9 cellular contexts compared by ENCODE assay signal in the genomic region with DNA sequence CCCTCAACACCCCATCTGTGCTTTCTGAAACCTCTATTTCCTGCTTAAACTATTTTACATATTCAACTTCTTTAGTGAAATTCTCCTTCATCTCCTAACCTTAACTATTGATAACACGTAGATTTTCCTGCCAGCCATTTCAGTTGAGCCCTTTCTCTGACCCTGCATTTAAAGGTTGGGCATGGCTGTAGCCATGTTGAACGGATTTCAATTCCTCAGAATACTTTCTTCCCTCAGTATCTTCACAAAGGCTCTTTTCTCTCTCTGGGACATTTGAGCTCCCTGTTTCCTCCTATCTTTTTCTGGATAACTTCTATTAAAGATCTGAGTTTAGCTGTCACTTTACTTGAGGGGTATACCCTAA. TPM values are rescaled to one million over a fixed set of nuclear protein-coding genes. Genes with fewer than 3 reads are reported as not detected.
DNase-seq lines count a peak whose midpoint lies in the region; ATAC-seq, FAIRE-seq and TF ChIP-seq lines count a peak whose summit lies in the region.
"Had no signal": no experiment of that assay in that cellular context is flagged by ENCODE, and none has a peak within 500 bp of the region (broad histone marks: within the 10 kb centered on the region; RNA-seq: fewer than 3 reads in every experiment).

No MANE protein-coding gene starts in this region.

- no peak for FAIRE-seq in K562 (lab: Jason Lieb, UNC)

- TF ChIP-seq POLR2A in K562 (conservative IDR thresholded peaks at IDR 0.05) = no peak
- no peak for TF ChIP-seq POLR2A in GM18505 (IDR thresholded peaks at IDR 0.05; ENCODE audit: borderline replicate concordance, extremely low read depth, insufficient read depth, insufficient read length)

- peak overlapping the region in 2 of 10 donors; percentile 91 to 93 for H3K27ac ChIP-seq in heart right ventricle
- H3K27ac ChIP-seq in K562 (ENCODE audit: extremely low read depth, low read depth, low read length) = peak overlapping the region; percentile 84
- H3K27ac ChIP-seq in mesodermal cell (ENCODE audit: low read depth, low read length, severe bottlenecking) = no peak overlapping the region
- H3K27ac ChIP-seq in aorta (ENCODE audit: low read depth in 1 of 2, low read length in 2 of 2) = no peak overlapping the region

- intact Hi-C loops in heart right ventricle (cut with DNase I) (loop anchor here in 9 of 10 donors (2.0 to 10.0 kb wide), 8 partner anchors 45 to 200 kb away; partner anchors contain the start of genes GXYLT1 (in 4 of the 9) and YAF2 (in 4 of the 9)), cardiac septum (cut with DNase I) (loop anchor here (5.0 to 10.0 kb wide), 2 partner anchors 92 to 185 kb away; partner anchors contain the start of genes GXYLT1 and YAF2), K562 (cut with micrococcal nuclease) (loop anchor here (2.0 to 5.0 kb wide), 3 partner anchors 88 to 290 kb away; partner anchors contain the start of genes GXYLT1 and YAF2), aorta (cut with DNase I) (loop anchor here (5.0 kb wide), 3 partner anchors 90 to 195 kb away; partner anchors contain the start of genes YAF2 (in 2 of the 2) and GXYLT1 (in 1 of the 2))

- peaks cover 9% of the 10 kb centered on the region; the same call in 1 of the 2 replicates for H4K20me1 ChIP-seq in K562 (replicated peaks; ENCODE audit: control insufficient read depth, insufficient read depth, low read length)

- TF ChIP-seq EP300 in K562 (IDR thresholded peaks at IDR 0.05; ENCODE audit: low read length) = no peak

- H3K4me3 ChIP-seq in heart right ventricle (peak overlapping the region; percentile 60 to 94 (median 74)), K562 (peak overlapping the region; percentile 78), mesodermal cell (ENCODE audit: extremely low read depth, insufficient read depth, low read length, poor library complexity, severe bottlenecking) (peak overlapping the region; percentile 87), aorta (ENCODE audit: low read length in 2 of 2) (peak overlapping the region; percentile 82 to 97)

- 60 to 65% methylated on average over 2 of the region's 2 CpGs for WGBS in heart right ventricle, 2 donors
- WGBS in K562 (ENCODE audit: insufficient coverage, low coverage, missing lambda C conversion rate) = 5% methylated on average over 2 of the region's 2 CpGs
- WGBS in mesodermal cell (ENCODE audit: insufficient coverage in 2 of 2), 2 experiments = 70 to 76% methylated on average over 2 of the region's 2 CpGs
- 42 to 46% methylated on average over 2 of the region's 2 CpGs for WGBS in aorta, 2 donors

- H3K36me3 ChIP-seq in heart right ventricle (peaks cover 0 to 16% (median 4%) of the 10 kb centered on the region in 9 donors), K562 (ENCODE audit: control insufficient read depth, insufficient read depth, low read length) (peaks cover 25% of the 10 kb centered on the region), mesodermal cell (ENCODE audit: control insufficient read depth, insufficient read depth, low read length) (peaks cover 4% of the 10 kb centered on the region), aorta (ENCODE audit: control insufficient read depth in 1 of 2, insufficient read depth in 2 of 2, low read length in 1 of 2) (peaks cover 0 to 3% of the 10 kb centered on the region in 2 donors)
- H3K36me3 ChIP-seq: left lung had no signal

- H3K27me3 ChIP-seq in heart right ventricle (no peaks in the 10 kb centered on the region), K562 (ENCODE audit: control insufficient read depth in 2 of 2, insufficient read depth in 2 of 2, low read length in 2 of 2) (no peaks in the 10 kb centered on the region), aorta (ENCODE audit: control insufficient read depth in 1 of 2, insufficient read depth in 2 of 2, low read length in 1 of 2) (no peaks in the 10 kb centered on the region)
- H3K27me3 ChIP-seq: left lung had no signal

- H3K9ac ChIP-seq in K562 (ENCODE audit: insufficient read depth in 1 of 2, low read depth in 2 of 2, low read length in 2 of 2) = peak overlapping the region; percentile 89 to 90; a peak in 3 of 4 replicates

- POLR2A ChIA-PET in K562 (lab: Yijun Ruan, JAX) = interaction anchor here (1.3 to 2.2 kb wide), 2 partner anchors 9 to 18 kb away, joined by 4 to 8 read pairs; no protein-coding TSS in a partner anchor

- no peak for DNase-seq in heart right ventricle
- DNase-seq in cardiac septum (ENCODE audit: low spot score) = no peak
- no peak for DNase-seq in K562 (ENCODE audit: extremely low read depth in 1 of 4, low spot score in 3 of 4)
- DNase-seq in aorta = no peak
- DNase-seq in stimulated activated CD4-positive, alpha-beta T cell treated with anti-CD3 and anti-CD28 coated beads, Interleukin-4, amount 100 ng/mL, for 4 hours = no peak
- DNase-seq in NCI-H2081 treated with DMSO at 0.1 percent for 48 hours (lab: John Stamatoyannopoulos, UW) = no peak
- DNase-seq: left lung had no signal

- H3K4me1 ChIP-seq in heart right ventricle (peaks cover 3 to 42% (median 22%) of the 10 kb centered on the region in 9 donors), K562 (replicated peaks in 1 of 2; ENCODE audit: control insufficient read depth in 2 of 2, insufficient read depth in 2 of 2, low read length in 2 of 2) (peaks cover 9 to 10% of the 10 kb centered on the region in 2 experiments), mesodermal cell (ENCODE audit: control insufficient read depth, insufficient read depth, low read length, poor library complexity, severe bottlenecking) (peaks cover 11% of the 10 kb centered on the region), aorta (ENCODE audit: control insufficient read depth in 1 of 2, insufficient read depth in 2 of 2, low read length in 2 of 2) (peaks cover 6 to 7% of the 10 kb centered on the region in 2 donors)

- peaks cover 75% of the 10 kb centered on the region for H3K79me2 ChIP-seq in K562 (ENCODE audit: control insufficient read depth, insufficient read depth, low read length)

- CTCF ChIA-PET in K562 (lab: Yijun Ruan, JAX; ENCODE audit: low intra/inter-chr PET ratio) = no interaction called here

- in situ Hi-C loops in K562 (cut with MboI) = loop anchor here (5.0 kb wide), 1 partner anchor 195 kb away; no protein-coding TSS in a partner anchor

- H2AFZ ChIP-seq in K562 (ENCODE audit: low read depth, low read length) = no peak overlapping the region

- no peaks in the 10 kb centered on the region for H3K9me1 ChIP-seq in K562 (ENCODE audit: control insufficient read depth, insufficient read depth, low read length)

- TF ChIP-seq CTCF in heart right ventricle (IDR thresholded peaks at IDR 0.05) = no peak
- TF ChIP-seq CTCF in K562 (IDR thresholded peaks at IDR 0.05 in 2 of 3, conservative IDR thresholded peaks at IDR 0.05 in 1 of 3; ENCODE audit: insufficient read depth in 2 of 3, low read depth in 1 of 3, low read length in 3 of 3) = no peak

- TF ChIP-seq RAD21 in K562 (CRISPR knock-in tag; conservative IDR thresholded peaks at IDR 0.05 in 1 of 2, IDR thresholded peaks at IDR 0.05 in 1 of 2) = no peak

- ATAC-seq in heart right ventricle (no peak), K562 (no peak), aorta (ENCODE audit: low FRiP score) (no peak), GM18505 (IDR thresholded peaks at IDR 0.05; ENCODE audit: unreplicated experiment) (no peak)

- no TSS peak for BruUV-seq in K562 (replicated peaks; lab: Mats Ljungman, UMichigan)

- peak overlapping the region; percentile 90 for H3K4me2 ChIP-seq in K562 (ENCODE audit: insufficient read depth, low read length)

- H3K9me3 ChIP-seq in heart right ventricle (no peaks in the 10 kb centered on the region), K562 (replicated peaks; ENCODE audit: control insufficient read depth, insufficient read depth, low read depth, low read length) (no peaks in the 10 kb centered on the region), mesodermal cell (ENCODE audit: control insufficient read depth, low read length) (no peaks in the 10 kb centered on the region), aorta (ENCODE audit: control insufficient read depth, low read length) (no peaks in the 10 kb centered on the region)
- H3K9me3 ChIP-seq: left lung had no signal

RNA-seq across cellular contexts. Expression of gene PPHLN1, which starts 1.2 kb away (rescaled TPM):
- total RNA-seq in heart right ventricle = 10 to 100 TPM; 28.2 to 41.8 (median 34.8) TPM
- polyA plus RNA-seq in heart right ventricle = 10 to 100 TPM; 15.4 to 25.8 TPM
- total RNA-seq in cardiac septum = 33.7 TPM
- 57.8 and 125 TPM in 2 replicates for total RNA-seq in K562 (2011; cell fraction: chromatin; rRNA removed; ENCODE audit: low replicate concordance)
- 36.4 and 41.7 TPM in 2 replicates for total RNA-seq in K562 (2011; cell fraction: nucleolus; rRNA removed)
- 71.3 and 122 TPM in 2 replicates for total RNA-seq in K562 (2011; cell fraction: nucleoplasm; rRNA removed)
- total RNA-seq in K562 (2014; rRNA removed) = 71.0 and 85.8 TPM in 2 replicates
- total RNA-seq in K562 (2014; rRNA removed; fragmentation: Illumina TruSeq; extraction: Trizol) = 93.2 and 111 TPM in 2 replicates
- 78.3 and 88.7 TPM in 2 replicates for total RNA-seq in K562 (2015; rRNA removed; fragmentation: Illumina TruSeq; extraction: Trizol)
- 64.2 and 66.3 TPM in 2 replicates for total RNA-seq in K562 (2021)
- polyA plus RNA-seq in K562 (2011; rRNA removed) = 91.7 and 112 TPM in 2 replicates
- polyA plus RNA-seq in K562 (2011; cell fraction: cytosol; rRNA removed) = 22.8 and 42.0 TPM in 2 replicates
- polyA plus RNA-seq in K562 (2011; cell fraction: nucleus; rRNA removed) = 104 and 117 TPM in 2 replicates
- polyA plus RNA-seq in K562 (2012) = 48.3 and 66.5 TPM in 2 replicates
- polyA plus RNA-seq in K562 (2014; fragmentation: Illumina TruSeq; extraction: Trizol) = 92.0 and 93.6 TPM in 2 replicates
- 100 to 1,000 TPM; 105 to 112 TPM for polyA plus RNA-seq in K562 (2014; fragmentation: Nextera tagmentation; extraction: Ambion mirVana)
- polyA plus RNA-seq in K562 (2014; rRNA removed) = 85.4 and 97.7 TPM in 2 replicates
- 98.5 and 105 TPM in 2 replicates for polyA minus RNA-seq in K562 (2011; rRNA and poly(A)+ RNA removed)
- polyA minus RNA-seq in K562 (2011; cell fraction: cytosol; rRNA and poly(A)+ RNA removed) = 24.2 and 27.6 TPM in 2 replicates
- 72.6 and 79.0 TPM in 2 replicates for polyA minus RNA-seq in K562 (2011; cell fraction: nucleus; rRNA and poly(A)+ RNA removed)
- 70.3 TPM for polyA plus RNA-seq in mesodermal cell (2013, experiment 1 of 2)
- polyA plus RNA-seq in mesodermal cell (2013, experiment 2 of 2) = 65.8 TPM
- 10 to 100 TPM; 50.0 to 52.8 TPM for total RNA-seq in aorta
- 10 to 100 TPM; 27.8 to 27.9 TPM for polyA plus RNA-seq in aorta

RNA-seq across cellular contexts. Expression of gene ZCRB1, which starts 1.3 kb away (rescaled TPM):
- total RNA-seq in heart right ventricle (10 to 100 TPM; 51.0 to 69.6 (median 58.6) TPM), cardiac septum (57.1 TPM), K562 (2014; rRNA removed) (36.0 and 46.5 TPM in 2 replicates), K562 (2014; rRNA removed; fragmentation: Illumina TruSeq; extraction: Trizol) (51.0 and 64.9 TPM in 2 replicates), K562 (2015; rRNA removed; fragmentation: Illumina TruSeq; extraction: Trizol) (57.6 and 66.2 TPM in 2 replicates), K562 (2021) (46.6 and 48.9 TPM in 2 replicates), aorta (10 to 100 TPM; 36.2 to 44.4 TPM)
- polyA plus RNA-seq in heart right ventricle (10 to 100 TPM; 26.1 to 79.2 TPM), K562 (2011; rRNA removed) (33.4 and 36.0 TPM in 2 replicates), K562 (2014; fragmentation: Illumina TruSeq; extraction: Trizol) (76.9 and 102 TPM in 2 replicates), K562 (2014; fragmentation: Nextera tagmentation; extraction: Ambion mirVana) (10 to 100 TPM; 60.1 to 65.9 TPM), K562 (2014; rRNA removed) (42.4 and 48.5 TPM in 2 replicates), aorta (100 to 1,000 TPM in 1 of 2 donors, 10 to 100 TPM in 1; 59.5 to 130 TPM)
- 10.0 and 10.6 TPM in 2 replicates for total RNA-seq in K562 (2011; cell fraction: chromatin; rRNA removed; ENCODE audit: low replicate concordance)
- total RNA-seq in K562 (2011; cell fraction: nucleolus; rRNA removed) = 13.5 and 21.8 TPM in 2 replicates
- total RNA-seq in K562 (2011; cell fraction: nucleoplasm; rRNA removed) = 12.1 and 13.6 TPM in 2 replicates
- polyA plus RNA-seq in K562 (2011; cell fraction: cytosol; rRNA removed) = 11.8 and 16.9 TPM in 2 replicates
- polyA plus RNA-seq in K562 (2011; cell fraction: nucleus; rRNA removed) = 21.2 and 28.0 TPM in 2 replicates
- 74.0 and 74.2 TPM in 2 replicates for polyA plus RNA-seq in K562 (2012)
- polyA minus RNA-seq in K562 (2011; rRNA and poly(A)+ RNA removed) = 22.9 and 28.4 TPM in 2 replicates
- polyA minus RNA-seq in K562 (2011; cell fraction: cytosol; rRNA and poly(A)+ RNA removed) = 13.4 and 25.2 TPM in 2 replicates
- polyA minus RNA-seq in K562 (2011; cell fraction: nucleus; rRNA and poly(A)+ RNA removed) = 27.6 and 32.0 TPM in 2 replicates
- 64.6 TPM for polyA plus RNA-seq in mesodermal cell (2013, experiment 1 of 2)
- polyA plus RNA-seq in mesodermal cell (2013, experiment 2 of 2) = 73.5 TPM
